In genomic region chr16:81483064-81483969, GRCh38 we compare ENCODE assay signal across 14 cellular contexts. TPM values are rescaled to one million over a fixed set of nuclear protein-coding genes. Genes with fewer than 3 reads are reported as not detected.
A peak's percentile ranks its signal among the peaks of the same experiment; 100 is the strongest.
DNase-seq lines count a peak whose midpoint lies in the region; ATAC-seq and TF ChIP-seq lines count a peak whose summit lies in the region.
"Had no signal": no experiment of that assay in that cellular context is flagged by ENCODE, and none has a peak within 500 bp of the region (broad histone marks: within the 10 kb centered on the region; RNA-seq: fewer than 3 reads in every experiment).

No MANE protein-coding gene starts in this region.

- CTCF ChIA-PET in CD8-positive, alpha-beta memory T cell (lab: Charles Lee) = interaction anchor here (1.4 kb wide), 1 partner anchor 14 kb away, joined by 3 read pairs; no protein-coding TSS in a partner anchor

- peaks cover 44% of the 10 kb centered on the region for H3K4me1 ChIP-seq in CD8-positive, alpha-beta memory T cell (ENCODE audit: insufficient read depth, low read length)
- H3K4me1 ChIP-seq in mucosa of descending colon (ENCODE audit: low read depth) = peaks cover 43% of the 10 kb centered on the region
- H3K4me1 ChIP-seq: gastrocnemius medialis had no signal

- TF ChIP-seq CTCF in NB4 (IDR thresholded peaks at IDR 0.05; ENCODE audit: low read depth, low read length) (no peak), choroid plexus epithelial cell (conservative IDR thresholded peaks at IDR 0.05; ENCODE audit: low read depth, low read length) (no peak), mucosa of descending colon (IDR thresholded peaks at IDR 0.05) (no peak)

- intact Hi-C loops in mucosa of descending colon (cut with DNase I, micrococcal nuclease) = no loop called here

- no peak for TF ChIP-seq POLR2A in NB4 (IDR thresholded peaks at IDR 0.05; ENCODE audit: extremely low read depth, insufficient read length)

- no peaks in the 10 kb centered on the region for H3K36me3 ChIP-seq in CD8-positive, alpha-beta memory T cell (ENCODE audit: insufficient read depth, low read length)
- H3K36me3 ChIP-seq in mucosa of descending colon (ENCODE audit: low read depth) = no peaks in the 10 kb centered on the region
- H3K36me3 ChIP-seq: gastrocnemius medialis, vagina had no signal

- peak overlapping the region in 3 of 7 donors; percentile 31 to 62 (median 40) for H3K4me3 Mint-ChIP-seq in CD8-positive, alpha-beta memory T cell

- peak overlapping the region; percentile 12 for H3K27ac ChIP-seq in CD8-positive, alpha-beta memory T cell (ENCODE audit: low read depth, low read length)
- H3K27ac ChIP-seq: gastrocnemius medialis, vagina had no signal

- no peaks in the 10 kb centered on the region for H3K27me3 Mint-ChIP-seq in CD8-positive, alpha-beta memory T cell

- peak overlapping the region; percentile 4 to 78 (median 54) for H3K27ac Mint-ChIP-seq in CD8-positive, alpha-beta memory T cell

- no peaks in the 10 kb centered on the region for H3K9me3 Mint-ChIP-seq in CD8-positive, alpha-beta memory T cell

- H3K27me3 ChIP-seq in CD8-positive, alpha-beta memory T cell (ENCODE audit: insufficient read depth, low read length, poor library complexity, severe bottlenecking) = no peaks in the 10 kb centered on the region
- H3K27me3 ChIP-seq: gastrocnemius medialis, vagina had no signal

- no peak overlapping the region for H3K4me3 ChIP-seq in CD8-positive, alpha-beta memory T cell (ENCODE audit: low read length)
- H3K4me3 ChIP-seq in NB4 (ENCODE audit: low read depth, low read length) = no peak overlapping the region
- no peak overlapping the region for H3K4me3 ChIP-seq in choroid plexus epithelial cell (ENCODE audit: low read depth, low read length)
- no peak overlapping the region for H3K4me3 ChIP-seq in mucosa of descending colon
- H3K4me3 ChIP-seq: gastrocnemius medialis, vagina had no signal

- peak; percentile 11 for ATAC-seq in mucosa of descending colon
- no peak for ATAC-seq in HG02759 (IDR thresholded peaks at IDR 0.05; ENCODE audit: unreplicated experiment)
- no peak for ATAC-seq in GM19467 (IDR thresholded peaks at IDR 0.05; ENCODE audit: unreplicated experiment)
- ATAC-seq: gastrocnemius medialis had no signal

- no peaks in the 10 kb centered on the region for H3K9me3 ChIP-seq in CD8-positive, alpha-beta memory T cell (ENCODE audit: low read length)
- H3K9me3 ChIP-seq in mucosa of descending colon = no peaks in the 10 kb centered on the region
- H3K9me3 ChIP-seq: gastrocnemius medialis, vagina had no signal

- H3K36me3 Mint-ChIP-seq in CD8-positive, alpha-beta memory T cell = peaks cover 0 to 13% (median 0%) of the 10 kb centered on the region in 3 donors

- H3K4me1 Mint-ChIP-seq in CD8-positive, alpha-beta memory T cell = peaks cover 63 to 92% (median 77%) of the 10 kb centered on the region in 3 donors

- POLR2A ChIA-PET in CD8-positive, alpha-beta memory T cell (lab: Charles Lee) = no interaction called here

- DNase-seq in CD8-positive, alpha-beta memory T cell = no peak
- DNase-seq in NB4 (ENCODE audit: low read depth) (peak; percentile 70), choroid plexus epithelial cell (ENCODE audit: low read depth) (peak; percentile 53), mucosa of descending colon (peak in 1 of 3 donors; percentile 24), dermis blood vessel endothelial cell (no peak), SK-N-DZ (ENCODE audit: low spot score) (no peak)
- DNase-seq: COR-L47, gastrocnemius medialis, KBM-7, left ventricle myocardium superior, SW 1271 had no signal

RNA-seq across cellular contexts. Expression of gene CMIP, which starts 38.7 kb away (rescaled TPM):
- 10 to 100 TPM; 23.6 to 24.4 TPM for total RNA-seq in CD8-positive, alpha-beta memory T cell
- polyA plus RNA-seq in CD8-positive, alpha-beta memory T cell = 1.0 TPM
- 100 to 1,000 TPM in 1 of 3 donors, 10 to 100 TPM in 2; 73.3 to 127 (median 79.8) TPM for total RNA-seq in mucosa of descending colon
- 39.0 and 64.7 TPM in 2 replicates for total RNA-seq in dermis blood vessel endothelial cell
- 7.1 and 11.8 TPM in 2 replicates for polyA plus RNA-seq in SK-N-DZ (2014; cell fraction: cytosol; rRNA removed)
- 4.8 and 16.4 TPM in 2 replicates for polyA plus RNA-seq in SK-N-DZ (2014; cell fraction: nucleus; rRNA removed)

Comparison
In these comparisons a context has a peak if more than half of its experiments do, and no peak if none do; other contexts are left out.
1. DNase-seq: peak in NB4 (single experiment) and choroid plexus epithelial cell (single experiment); none in CD8-positive, alpha-beta memory T cell (0 of 5), dermis blood vessel endothelial cell (single experiment) and SK-N-DZ (single experiment).